In genomic region chr15:39417351-39417750, GRCh38 we compare ENCODE assay signal across 22 cellular contexts.
"Had no signal": no experiment of that assay in that cellular context is flagged by ENCODE, and none has a peak within 500 bp of the region (broad histone marks: within the 10 kb centered on the region; RNA-seq: fewer than 3 reads in every experiment).

No MANE protein-coding gene starts in this region.

- H2AFZ ChIP-seq: hepatocyte had no signal

- H3K9me3 ChIP-seq: gastroesophageal sphincter, heart left ventricle, lower lobe of right lung had no signal

- H3K79me2 ChIP-seq: hepatocyte had no signal

- H3K27me3 ChIP-seq: esophagus squamous epithelium, gastroesophageal sphincter, heart left ventricle, hepatocyte had no signal

- DNase-seq: dermis blood vessel endothelial cell; dorsolateral prefrontal cortex; effector CD4-positive, alpha-beta T cell; effector memory CD4-positive, alpha-beta T cell; esophagus squamous epithelium; heart left ventricle; hypothalamus; immature natural killer cell; islet precursor cell; kidney; kidney glomerular epithelial cell; left colon; left ventricle myocardium superior; lower lobe of right lung; mesenchymal stem cell; mucosa of descending colon; naive B cell; naive thymus-derived CD8-positive, alpha-beta T cell had no signal

- H3K4me3 ChIP-seq: coronary artery, dorsolateral prefrontal cortex, esophagus squamous epithelium, gastroesophageal sphincter, heart left ventricle, hepatocyte, lower lobe of right lung, mucosa of descending colon had no signal

- H3K4me1 ChIP-seq: lower lobe of right lung had no signal

- H3K36me3 ChIP-seq: esophagus squamous epithelium, gastroesophageal sphincter, heart left ventricle, lower lobe of right lung had no signal

- H3K27ac ChIP-seq: coronary artery, dorsolateral prefrontal cortex, heart left ventricle, hepatocyte, lower lobe of right lung had no signal

- ATAC-seq: gastroesophageal sphincter; heart left ventricle; left colon; left lobe of liver; left ventricle myocardium superior; lower lobe of right lung; mucosa of descending colon; naive thymus-derived CD8-positive, alpha-beta T cell had no signal

- H3K4me2 ChIP-seq: hepatocyte had no signal
